Comparison of ENCODE assay signal across 8 cellular contexts in the genomic region with DNA sequence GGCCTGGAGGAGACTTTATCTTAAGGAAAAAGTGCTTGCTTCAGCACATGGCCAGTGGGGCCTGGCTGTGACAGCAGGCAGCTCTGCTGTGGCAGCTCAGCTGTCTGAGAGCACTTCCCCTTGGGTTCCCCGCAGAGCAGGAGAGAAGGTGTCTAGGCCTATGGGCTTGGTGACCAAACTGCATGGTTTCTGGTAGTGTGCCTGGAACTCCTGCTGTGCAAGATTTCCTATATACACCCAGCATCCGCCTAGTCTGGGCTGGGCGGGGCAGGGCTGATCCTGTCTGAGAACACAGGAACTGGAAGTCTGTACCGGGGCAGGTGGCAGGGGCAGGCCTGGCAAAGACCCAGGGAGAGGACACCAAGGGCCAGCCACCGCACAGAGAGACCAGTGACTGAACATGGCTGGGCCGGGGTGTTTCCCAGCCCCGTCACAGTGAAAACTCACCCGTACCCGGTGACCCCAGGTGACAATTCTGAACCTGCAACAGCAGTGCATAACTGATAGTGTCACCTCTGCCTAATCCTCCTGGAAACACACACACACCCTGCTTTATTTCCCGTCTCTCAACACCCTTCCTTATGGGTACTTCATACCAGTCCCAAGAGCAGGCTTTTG. TPM values are rescaled to one million over a fixed set of nuclear protein-coding genes. Genes with fewer than 3 reads are reported as not detected.
DNase-seq lines count a peak whose midpoint lies in the region; ATAC-seq, FAIRE-seq and TF ChIP-seq lines count a peak whose summit lies in the region.

No MANE protein-coding gene starts in this region.

- H3K36me3 Mint-ChIP-seq in HFFc6 (ENCODE audit: low read depth) = peaks cover 4% of the 10 kb centered on the region; the same call in 1 of the 2 replicates

- WGBS in upper lobe of left lung, 2 donors = 19 to 33% methylated on average over 7 to 10 of the region's 10 CpGs

- H3K27ac ChIP-seq in upper lobe of left lung = peak overlapping the region; percentile 82 to 94 (median 87)

- H3K4me3 ChIP-seq in upper lobe of left lung = peak overlapping the region in 1 of 4 donors; percentile 10

- peak in 1 of 4 donors; percentile 43 for TF ChIP-seq EP300 in upper lobe of left lung (IDR thresholded peaks at IDR 0.05)

- ATAC-seq in left colon = peak; percentile 81
- ATAC-seq in upper lobe of left lung (ENCODE audit: low FRiP score in 2 of 2) = peak in 1 of 2 donors; percentile 75

- FAIRE-seq in HTR-8/SVneo (lab: Jason Lieb, UNC) = no peak

- H3K36me3 ChIP-seq in upper lobe of left lung = no peaks in the 10 kb centered on the region

- 0 out of 2 replicates have a peak overlapping the region, but pooled peaks have one; percentile 26 for H3K27ac Mint-ChIP-seq in HFFc6

- no peaks in the 10 kb centered on the region for H3K9me3 Mint-ChIP-seq in HFFc6

- no peak for TF ChIP-seq CTCF in HFFc6 (IDR thresholded peaks at IDR 0.05)
- no peak for TF ChIP-seq CTCF in upper lobe of left lung (IDR thresholded peaks at IDR 0.05)

- H3K9me3 ChIP-seq in upper lobe of left lung = no peaks in the 10 kb centered on the region

- intact Hi-C loops in left colon (cut with DNase I, micrococcal nuclease) = no loop called here

- TF ChIP-seq POLR2A in upper lobe of left lung (IDR thresholded peaks at IDR 0.05) = no peak

- peaks cover 72 to 91% (median 81%) of the 10 kb centered on the region in 4 donors for H3K4me1 ChIP-seq in upper lobe of left lung

- DNase-seq in NCI-H1694 treated with DMSO at 0.1 percent for 48 hours (lab: John Stamatoyannopoulos, UW) (peak; percentile 4), NCI-H1694 (lab: John Stamatoyannopoulos, UW) (no peak), HFFc6 (no peak), NCI-H1092 (lab: John Stamatoyannopoulos, UW) (peak; percentile 52), left colon (peak; percentile 90 to 93), upper lobe of left lung (peak; percentile 57 to 90), HTR-8/SVneo (ENCODE audit: insufficient read length, low spot score) (no peak)
- DNase-seq in activated effector memory CD4-positive, alpha-beta T cell treated with Interleukin-2 at 50 U/mL for 16 hours = peak; percentile 8

- H3K4me1 Mint-ChIP-seq in HFFc6 (ENCODE audit: low read depth) = peaks cover 74% of the 10 kb centered on the region

- H3K27me3 Mint-ChIP-seq in HFFc6 (ENCODE audit: insufficient read depth) = no peaks in the 10 kb centered on the region

- no peak overlapping the region for H3K4me3 Mint-ChIP-seq in HFFc6

- H3K27me3 ChIP-seq in upper lobe of left lung = no peaks in the 10 kb centered on the region

RNA-seq across cellular contexts. Expression of a gene that starts 39.3 kb away (rescaled TPM):
- 10 to 100 TPM; 39.7 to 48.8 (median 45.7) TPM for total RNA-seq in HFFc6 (2021; fragmentation: NEBNext Ultra II Directional; extraction: Animal tissue kit (Norgen Biotek cat#: 25700))
- total RNA-seq in left colon (10 to 100 TPM; 68.6 to 73.7 TPM), upper lobe of left lung (10 to 100 TPM; 55.6 to 98.8 (median 68.3) TPM)

RNA-seq across cellular contexts. Expression of a gene that starts 41.4 kb away (rescaled TPM):
- 1 to 10 TPM; 2.1 to 4.0 (median 3.1) TPM for total RNA-seq in HFFc6 (2021; fragmentation: NEBNext Ultra II Directional; extraction: Animal tissue kit (Norgen Biotek cat#: 25700))
- total RNA-seq in left colon = 1 to 10 TPM; 5.0 to 6.1 TPM
- 10 to 100 TPM in 4 of 6 donors, 1 to 10 TPM in 2; 1.0 to 55.0 (median 12.4) TPM for total RNA-seq in upper lobe of left lung

Comparison
In these comparisons a context has a peak if more than half of its experiments do, and no peak if none do; other contexts are left out.
1. DNase-seq: peak in NCI-H1694 treated with DMSO at 0.1 percent for 48 hours (single experiment), NCI-H1092 (single experiment), activated effector memory CD4-positive, alpha-beta T cell treated with Interleukin-2 at 50 U/mL for 16 hours (single experiment), left colon (2 of 2) and upper lobe of left lung (2 of 2); none in NCI-H1694 (single experiment), HFFc6 (single experiment) and HTR-8/SVneo (single experiment).